In the genomic region with DNA sequence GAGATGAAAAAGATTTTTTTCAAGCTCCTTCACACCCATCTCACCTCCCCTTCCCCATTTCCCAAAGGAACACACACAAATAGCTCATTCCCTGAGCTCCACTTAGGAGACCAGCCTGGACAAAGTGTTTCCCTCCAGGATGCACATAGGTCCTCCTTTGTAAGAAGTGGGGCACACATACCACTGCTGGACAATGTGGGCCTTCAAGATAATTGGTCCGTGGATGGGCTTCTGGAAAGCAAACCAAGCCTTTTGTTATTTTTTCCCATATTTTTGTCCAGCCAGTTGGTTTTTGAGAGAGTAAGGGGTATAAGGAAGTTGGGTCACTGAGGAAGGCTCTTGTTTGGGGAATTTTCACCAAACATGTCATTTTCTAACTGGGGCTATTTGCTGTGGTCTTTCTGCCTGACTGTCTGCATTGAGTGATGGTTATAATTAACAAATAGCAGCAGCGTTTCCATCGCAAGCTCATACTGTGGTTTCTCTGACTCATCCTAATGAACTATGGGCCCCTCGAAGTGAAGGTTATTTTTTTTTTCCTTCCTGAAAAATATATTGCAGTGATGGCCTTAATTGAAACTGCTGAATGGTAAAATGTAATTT, we compare ENCODE assay signal across 9 cellular contexts.
DNase-seq lines count a peak whose midpoint lies in the region; ATAC-seq, FAIRE-seq and TF ChIP-seq lines count a peak whose summit lies in the region.
"Had no signal": no experiment of that assay in that cellular context is flagged by ENCODE, and none has a peak within 500 bp of the region (broad histone marks: within the 10 kb centered on the region; RNA-seq: fewer than 3 reads in every experiment).

No MANE protein-coding gene starts in this region.

- 22% methylated on average over 4 of the region's 4 CpGs for WGBS in HepG2 (ENCODE audit: low lambda C conversion rate)

- no TSS peak for BruUV-seq in HepG2 (replicated peaks; lab: Mats Ljungman, UMichigan)

- no peaks in the 10 kb centered on the region for H3K9me3 ChIP-seq in HepG2 (ENCODE audit: low read length)
- H3K9me3 ChIP-seq: thoracic aorta had no signal

- TF ChIP-seq CTCF in cardiac fibroblast (IDR thresholded peaks at IDR 0.05; ENCODE audit: low read depth, low read length) = no peak
- TF ChIP-seq CTCF in HepG2 (CRISPR knock-in tag; IDR thresholded peaks at IDR 0.05) = no peak

- TF ChIP-seq EP300 in HepG2 (IDR thresholded peaks at IDR 0.05; ENCODE audit: low read depth in 2 of 2, low read length in 2 of 2) (no peak), HepG2 (CRISPR knock-in tag; IDR thresholded peaks at IDR 0.05; ENCODE audit: borderline replicate concordance) (no peak)

- H3K9ac ChIP-seq in HepG2 (ENCODE audit: insufficient read depth, low read depth, low read length) = no peak overlapping the region

- no peak overlapping the region for H3K4me3 ChIP-seq in cardiac fibroblast (replicated peaks in 1 of 2; ENCODE audit: low read depth in 2 of 2, low read length in 2 of 2)
- H3K4me3 ChIP-seq in HepG2 (replicated peaks in 1 of 3; ENCODE audit: insufficient read depth in 1 of 3, low read depth in 2 of 3, low read length in 3 of 3) = no peak overlapping the region
- H3K4me3 ChIP-seq: thoracic aorta had no signal

- no peak overlapping the region for H3K27ac ChIP-seq in HepG2 (ENCODE audit: extremely low read length, insufficient read depth, low read length)
- H3K27ac ChIP-seq: thoracic aorta had no signal

- no peaks in the 10 kb centered on the region for H3K36me3 ChIP-seq in HepG2 (replicated peaks in 1 of 2; ENCODE audit: control insufficient read depth in 1 of 2, insufficient read depth in 2 of 2, low read length in 2 of 2)
- H3K36me3 ChIP-seq: thoracic aorta had no signal

- DNase-seq in Daoy (ENCODE audit: low read depth) (peak; percentile 64), HS-27A (ENCODE audit: low read depth) (peak; percentile 17), cardiac fibroblast (ENCODE audit: low read depth in 2 of 2) (peak; percentile 56 to 62), dermis blood vessel endothelial cell (no peak), NCI-H2029 treated with DMSO at 0.1 percent for 48 hours (lab: John Stamatoyannopoulos, UW) (no peak), HepG2 (ENCODE audit: low spot score) (no peak)
- DNase-seq in activated effector memory CD4-positive, alpha-beta T cell treated with anti-CD3 and anti-CD28 coated beads, Interleukin-2, amount 50 U/mL, for 16 hours = no peak

- H3K27me3 ChIP-seq in HepG2 (ENCODE audit: control insufficient read depth in 1 of 2, insufficient read depth in 2 of 2, low read length in 2 of 2) = 0 out of 5 replicates have a peak, but pooled peaks cover 0 to 5% of the 10 kb centered on the region in 2 experiments

- no peak for TF ChIP-seq POLR2A in HepG2 (IDR thresholded peaks at IDR 0.05; ENCODE audit: insufficient read depth in 1 of 2, low read depth in 2 of 2, low read length in 2 of 2)

- H2AFZ ChIP-seq in HepG2 (ENCODE audit: low read length) = no peak overlapping the region

- FAIRE-seq in HepG2 (lab: Jason Lieb, UNC) = no peak

- intact Hi-C loops in HepG2 (cut with micrococcal nuclease; ENCODE audit: unreplicated experiment) = no loop called here

- CTCF ChIA-PET in HepG2 (lab: Yijun Ruan, JAX; ENCODE audit: low intra/inter-chr PET ratio, low total read pairs) = no interaction called here

- H3K4me2 ChIP-seq in HepG2 (ENCODE audit: low read depth, low read length) = no peak overlapping the region

- ATAC-seq in GM21447 (IDR thresholded peaks at IDR 0.05; ENCODE audit: unreplicated experiment) = peak; percentile 76
- no peak for ATAC-seq in HepG2

- POLR2A ChIA-PET in HepG2 (lab: Yijun Ruan, JAX) = no interaction called here

- in situ Hi-C loops in HepG2 (cut with HindIII; ENCODE audit: extremely low pct_ligation_motif_present, low pct_unique_long_range_greater_than_20kb) = no loop called here

- H3K79me2 ChIP-seq in HepG2 (ENCODE audit: insufficient read depth, low read length) = no peaks in the 10 kb centered on the region

- H4K20me1 ChIP-seq in HepG2 (ENCODE audit: insufficient read depth, low read length) = no peaks in the 10 kb centered on the region

- TF ChIP-seq RAD21 in HepG2 (CRISPR knock-in tag; IDR thresholded peaks at IDR 0.05) = no peak

- no peaks in the 10 kb centered on the region for H3K4me1 ChIP-seq in HepG2 (ENCODE audit: insufficient read depth, low read length)

TF ChIP-seq in HepG2, 621 proteins besides CTCF, POLR2A, EP300 and RAD21:
- TF ChIP-seq, protein P1, sequence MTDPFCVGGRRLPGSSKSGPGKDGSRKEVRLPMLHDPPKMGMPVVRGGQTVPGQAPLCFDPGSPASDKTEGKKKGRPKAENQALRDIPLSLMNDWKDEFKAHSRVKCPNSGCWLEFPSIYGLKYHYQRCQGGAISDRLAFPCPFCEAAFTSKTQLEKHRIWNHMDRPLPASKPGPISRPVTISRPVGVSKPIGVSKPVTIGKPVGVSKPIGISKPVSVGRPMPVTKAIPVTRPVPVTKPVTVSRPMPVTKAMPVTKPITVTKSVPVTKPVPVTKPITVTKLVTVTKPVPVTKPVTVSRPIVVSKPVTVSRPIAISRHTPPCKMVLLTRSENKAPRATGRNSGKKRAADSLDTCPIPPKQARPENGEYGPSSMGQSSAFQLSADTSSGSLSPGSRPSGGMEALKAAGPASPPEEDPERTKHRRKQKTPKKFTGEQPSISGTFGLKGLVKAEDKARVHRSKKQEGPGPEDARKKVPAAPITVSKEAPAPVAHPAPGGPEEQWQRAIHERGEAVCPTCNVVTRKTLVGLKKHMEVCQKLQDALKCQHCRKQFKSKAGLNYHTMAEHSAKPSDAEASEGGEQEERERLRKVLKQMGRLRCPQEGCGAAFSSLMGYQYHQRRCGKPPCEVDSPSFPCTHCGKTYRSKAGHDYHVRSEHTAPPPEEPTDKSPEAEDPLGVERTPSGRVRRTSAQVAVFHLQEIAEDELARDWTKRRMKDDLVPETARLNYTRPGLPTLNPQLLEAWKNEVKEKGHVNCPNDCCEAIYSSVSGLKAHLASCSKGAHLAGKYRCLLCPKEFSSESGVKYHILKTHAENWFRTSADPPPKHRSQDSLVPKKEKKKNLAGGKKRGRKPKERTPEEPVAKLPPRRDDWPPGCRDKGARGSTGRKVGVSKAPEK (CRISPR knock-in tag; IDR thresholded peaks at IDR 0.05; ENCODE audit: borderline replicate concordance) = no peak
- TF ChIP-seq NFYC (CRISPR knock-in tag; IDR thresholded peaks at IDR 0.05) = no peak
- TF ChIP-seq, protein P2, sequence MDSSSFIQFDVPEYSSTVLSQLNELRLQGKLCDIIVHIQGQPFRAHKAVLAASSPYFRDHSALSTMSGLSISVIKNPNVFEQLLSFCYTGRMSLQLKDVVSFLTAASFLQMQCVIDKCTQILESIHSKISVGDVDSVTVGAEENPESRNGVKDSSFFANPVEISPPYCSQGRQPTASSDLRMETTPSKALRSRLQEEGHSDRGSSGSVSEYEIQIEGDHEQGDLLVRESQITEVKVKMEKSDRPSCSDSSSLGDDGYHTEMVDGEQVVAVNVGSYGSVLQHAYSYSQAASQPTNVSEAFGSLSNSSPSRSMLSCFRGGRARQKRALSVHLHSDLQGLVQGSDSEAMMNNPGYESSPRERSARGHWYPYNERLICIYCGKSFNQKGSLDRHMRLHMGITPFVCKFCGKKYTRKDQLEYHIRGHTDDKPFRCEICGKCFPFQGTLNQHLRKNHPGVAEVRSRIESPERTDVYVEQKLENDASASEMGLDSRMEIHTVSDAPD (CRISPR knock-in tag; IDR thresholded peaks at IDR 0.05) = no peak
- no peak for TF ChIP-seq ZNF280D (CRISPR knock-in tag; IDR thresholded peaks at IDR 0.05)
- no peak for TF ChIP-seq ZNF556 (CRISPR knock-in tag; IDR thresholded peaks at IDR 0.05; ENCODE audit: borderline replicate concordance)
- TF ChIP-seq CERS6 (CRISPR knock-in tag; IDR thresholded peaks at IDR 0.05) = no peak
- no peak for TF ChIP-seq ADNP (CRISPR knock-in tag; IDR thresholded peaks at IDR 0.05)
- TF ChIP-seq ZEB1 (IDR thresholded peaks at IDR 0.05; ENCODE audit: insufficient replicate concordance, low read depth) = no peak
- no peak for TF ChIP-seq HNRNPL (IDR thresholded peaks at IDR 0.05; ENCODE audit: low read depth, low read length)
- no peak for TF ChIP-seq MAFK (conservative IDR thresholded peaks at IDR 0.05 in 1 of 2, IDR thresholded peaks at IDR 0.05 in 1 of 2; ENCODE audit: low read length in 2 of 2)
- no peak for TF ChIP-seq MEF2D (CRISPR knock-in tag; IDR thresholded peaks at IDR 0.05)
- no peak for TF ChIP-seq TOPORS (CRISPR knock-in tag; IDR thresholded peaks at IDR 0.05)
- TF ChIP-seq HMG20A (CRISPR knock-in tag; IDR thresholded peaks at IDR 0.05; ENCODE audit: borderline replicate concordance) = no peak
- TF ChIP-seq ZNF274 (CRISPR knock-in tag; IDR thresholded peaks at IDR 0.05) = no peak
- no peak for TF ChIP-seq ZNF605 (CRISPR knock-in tag; IDR thresholded peaks at IDR 0.05)

Comparison
In these comparisons a context has a peak if more than half of its experiments do, and no peak if none do; other contexts are left out.
1. DNase-seq: peak in Daoy (single experiment), HS-27A (single experiment) and cardiac fibroblast (2 of 2); none in dermis blood vessel endothelial cell (single experiment), NCI-H2029 treated with DMSO at 0.1 percent for 48 hours (single experiment), HepG2 (single experiment) and activated effector memory CD4-positive, alpha-beta T cell treated with anti-CD3 and anti-CD28 coated beads, Interleukin-2, amount 50 U/mL, for 16 hours (single experiment).